ENCODE assay signal across 1 cellular context in genomic region chr5:69166686-69167487, GRCh38.
TF ChIP-seq lines count a peak whose summit lies in the region.

CCNB1 (plus strand) TSS chr5:69167150; CDS start chr5:69167263, 113 bp downstream.

TF ChIP-seq in WTC11, 78 proteins besides CTCF, POLR2A, EP300 and RAD21 (continued from another document):
- TF ChIP-seq IRF1 (CRISPR knock-in tag; IDR thresholded peaks at IDR 0.05) (no peak), E2F5 (CRISPR knock-in tag; IDR thresholded peaks at IDR 0.05) (peak; percentile 76; the same call in 1 of the 2 replicates), AFF4 (CRISPR knock-in tag; IDR thresholded peaks at IDR 0.05; ENCODE audit: borderline replicate concordance) (0 out of 2 replicates have a peak, but pooled peaks have one; percentile 78), ZNF423 (CRISPR knock-in tag; IDR thresholded peaks at IDR 0.05) (no peak), JUN (CRISPR knock-in tag; IDR thresholded peaks at IDR 0.05) (no peak), NR1H2 (CRISPR knock-in tag; IDR thresholded peaks at IDR 0.05) (no peak), SP1 (CRISPR knock-in tag; conservative IDR thresholded peaks at IDR 0.05) (peak; percentile 86), FOXJ3 (CRISPR knock-in tag; IDR thresholded peaks at IDR 0.05; ENCODE audit: borderline replicate concordance) (no peak), FOXP4 (CRISPR knock-in tag; IDR thresholded peaks at IDR 0.05) (0 out of 2 replicates have a peak, but pooled peaks have one; percentile 12), ZBTB21 (CRISPR knock-in tag; IDR thresholded peaks at IDR 0.05; ENCODE audit: borderline replicate concordance) (peak; percentile 79; the same call in 1 of the 2 replicates), SMAD4 (CRISPR knock-in tag; IDR thresholded peaks at IDR 0.05) (no peak), EMX1 (CRISPR knock-in tag; IDR thresholded peaks at IDR 0.05) (no peak), OVOL2 (CRISPR knock-in tag; IDR thresholded peaks at IDR 0.05; ENCODE audit: borderline replicate concordance) (no peak), SMAD3 (CRISPR knock-in tag; IDR thresholded peaks at IDR 0.05; ENCODE audit: borderline replicate concordance) (0 out of 2 replicates have a peak, but pooled peaks have one; percentile 19), FOXK1 (CRISPR knock-in tag; IDR thresholded peaks at IDR 0.05) (peak; percentile 70; the same call in 1 of the 2 replicates), NFE2L1 (CRISPR knock-in tag; IDR thresholded peaks at IDR 0.05) (peak; percentile 63; the same call in 1 of the 2 replicates), ZMAT4 (CRISPR knock-in tag; IDR thresholded peaks at IDR 0.05) (no peak), E2F1 (CRISPR knock-in tag; IDR thresholded peaks at IDR 0.05) (no peak), ATF2 (CRISPR knock-in tag; IDR thresholded peaks at IDR 0.05; ENCODE audit: borderline replicate concordance, low read depth) (no peak), ZNF138 (CRISPR knock-in tag; conservative IDR thresholded peaks at IDR 0.05) (no peak; the same call in 1 of the 2 replicates), NR3C1 (CRISPR knock-in tag; conservative IDR thresholded peaks at IDR 0.05; ENCODE audit: low read depth) (no peak), ZNF232 (CRISPR knock-in tag; IDR thresholded peaks at IDR 0.05) (no peak), MAX (CRISPR knock-in tag; IDR thresholded peaks at IDR 0.05) (peak; percentile 97), SOX15 (CRISPR knock-in tag; IDR thresholded peaks at IDR 0.05) (no peak), ZNF425 (CRISPR knock-in tag; conservative IDR thresholded peaks at IDR 0.05) (no peak), CBFB (CRISPR knock-in tag; IDR thresholded peaks at IDR 0.05; ENCODE audit: low read depth) (peak; percentile 34; the same call in 1 of the 2 replicates), USF1 (CRISPR knock-in tag; IDR thresholded peaks at IDR 0.05) (peak; percentile 94), AR (CRISPR knock-in tag; IDR thresholded peaks at IDR 0.05) (no peak), USF2 (CRISPR knock-in tag; IDR thresholded peaks at IDR 0.05) (peak; percentile 96), TEAD1 (CRISPR knock-in tag; IDR thresholded peaks at IDR 0.05) (peak; percentile 96), FOXP1 (CRISPR knock-in tag; IDR thresholded peaks at IDR 0.05; ENCODE audit: borderline replicate concordance) (peak; percentile 94), CREM (CRISPR knock-in tag; IDR thresholded peaks at IDR 0.05) (peak; percentile 92), NFYB (CRISPR knock-in tag; conservative IDR thresholded peaks at IDR 0.05; ENCODE audit: low read depth) (peak; percentile 97), KAT7 (CRISPR knock-in tag; IDR thresholded peaks at IDR 0.05; ENCODE audit: borderline replicate concordance) (peak; percentile 98), TEAD4 (CRISPR knock-in tag; IDR thresholded peaks at IDR 0.05) (0 out of 2 replicates have a peak, but pooled peaks have one; percentile 42)
